ENCODE assay signal across 20 cellular contexts in genomic region chr3:88025001-88025552, GRCh38.
"Had no signal": no experiment of that assay in that cellular context is flagged by ENCODE, and none has a peak within 500 bp of the region (broad histone marks: within the 10 kb centered on the region; RNA-seq: fewer than 3 reads in every experiment).

No MANE protein-coding gene starts in this region.

- H3K27me3 ChIP-seq: esophagus muscularis mucosa, gastrocnemius medialis, neural progenitor cell, pancreas, stomach, transverse colon had no signal

- H2AFZ ChIP-seq: neural progenitor cell had no signal

- H3K9me3 ChIP-seq: gastrocnemius medialis, pancreas, thoracic aorta, transverse colon had no signal

- H3K4me3 ChIP-seq: esophagus muscularis mucosa, gastrocnemius medialis, neural progenitor cell, pancreas, stomach, thoracic aorta, transverse colon had no signal

- H3K27ac ChIP-seq: epithelial cell of prostate, esophagus muscularis mucosa, gastrocnemius medialis, neural progenitor cell, pancreas, stomach, thoracic aorta, transverse colon had no signal

- H3K36me3 Mint-ChIP-seq: mesothelial cell of epicardium, natural killer cell, neural progenitor cell had no signal

- H3K4me1 Mint-ChIP-seq: mesothelial cell of epicardium, neural progenitor cell had no signal

- H3K4me3 Mint-ChIP-seq: mesothelial cell of epicardium, natural killer cell, neural progenitor cell had no signal

- H3K4me2 ChIP-seq: neural progenitor cell had no signal

- H3K36me3 ChIP-seq: esophagus muscularis mucosa, gastrocnemius medialis, neural progenitor cell, pancreas, stomach, thoracic aorta, transverse colon had no signal

- H3K4me1 ChIP-seq: esophagus muscularis mucosa, gastrocnemius medialis, neural progenitor cell, pancreas, transverse colon had no signal

- H3K27ac Mint-ChIP-seq: mesothelial cell of epicardium, natural killer cell, neural progenitor cell, progenitor cell of endocrine pancreas had no signal

- ATAC-seq: gastrocnemius medialis, left lobe of liver, natural killer cell, pancreas, right cardiac atrium had no signal

- H3K27me3 Mint-ChIP-seq: progenitor cell of endocrine pancreas had no signal

- H3K9ac ChIP-seq: neural progenitor cell had no signal

- DNase-seq: effector memory CD4-positive, alpha-beta T cell; gastrocnemius medialis; islet precursor cell; natural killer cell; nucleus accumbens; pancreas; right cardiac atrium; small intestine; stimulated activated CD4-positive, alpha-beta T cell treated with anti-CD3 and anti-CD28 coated beads, Interleukin-12 subunit alpha, Interleukin-12 subunit beta, amount 100 ng/mL, for 4 hours; stimulated activated naive CD4-positive, alpha-beta T cell; stomach; substantia nigra; transverse colon had no signal
